8 cellular contexts compared by ENCODE assay signal in genomic region chr7:76303057-76303828, GRCh38. TPM values are rescaled to one million over a fixed set of nuclear protein-coding genes. Genes with fewer than 3 reads are reported as not detected.
A peak's percentile ranks its signal among the peaks of the same experiment; 100 is the strongest.
DNase-seq lines count a peak whose midpoint lies in the region; ATAC-seq and TF ChIP-seq lines count a peak whose summit lies in the region.

No MANE protein-coding gene starts in this region.

- ATAC-seq in CD8-positive, alpha-beta T cell, result peak; percentile 63
- ATAC-seq in GM21723 (IDR thresholded peaks at IDR 0.05; ENCODE audit: unreplicated experiment), result peak; percentile 43

- peak overlapping the region; percentile 90 for H3K4me3 Mint-ChIP-seq in CD8-positive, alpha-beta T cell

- H3K36me3 Mint-ChIP-seq in CD8-positive, alpha-beta T cell, result no peaks in the 10 kb centered on the region

- H3K9me3 ChIP-seq in CD8-positive, alpha-beta T cell (ENCODE audit: low read length), result no peaks in the 10 kb centered on the region

- H3K36me3 ChIP-seq in CD8-positive, alpha-beta T cell (ENCODE audit: insufficient read depth, low read length), result no peaks in the 10 kb centered on the region

- POLR2A ChIA-PET in CD8-positive, alpha-beta T cell (lab: Charles Lee), result interaction anchor here (1.1 to 1.5 kb wide), 3 partner anchors 11 to 55 kb away, joined by 3 to 5 read pairs (median 4); partner anchors contain the start of gene YWHAG

- DNase-seq in CD8-positive, alpha-beta T cell, result peak; percentile 44 to 82 (median 77)
- DNase-seq in NCI-H146 treated with DMSO at 0.1 percent for 48 hours (lab: John Stamatoyannopoulos, UW; ENCODE audit: unreplicated experiment), result peak; percentile 68
- peak; percentile 38 to 96 for DNase-seq in T47D (ENCODE audit: low read depth in 1 of 2, low spot score in 1 of 2)
- peak; percentile 90 for DNase-seq in iPS-NIHi11 (ENCODE audit: low spot score)
- no peak for DNase-seq in NAMALWA (ENCODE audit: low spot score)

- H3K27me3 ChIP-seq in CD8-positive, alpha-beta T cell (ENCODE audit: insufficient read depth, low read length), result no peaks in the 10 kb centered on the region

- CTCF ChIA-PET in CD8-positive, alpha-beta T cell (lab: Charles Lee), result interaction anchor here (3.7 to 8.7 kb wide), 2 partner anchors 10 kb away, joined by 29 to 56 read pairs; no protein-coding TSS in a partner anchor

- in situ Hi-C loops in T47D (cut with HindIII; ENCODE audit: low pct_unique_long_range_greater_than_20kb, low sequenced_read_pairs), result no loop called here

- H3K27ac ChIP-seq in CD8-positive, alpha-beta T cell (ENCODE audit: low read depth, low read length), result peak overlapping the region; percentile 37
- H3K27ac ChIP-seq in skin epidermis, result peak overlapping the region; percentile 79 to 99 (median 93)

- TF ChIP-seq CTCF in CD8-positive, alpha-beta T cell (IDR thresholded peaks at IDR 0.05), result no peak
- no peak for TF ChIP-seq CTCF in WI38 (IDR thresholded peaks at IDR 0.05; ENCODE audit: low read depth, low read length)

- H3K27me3 Mint-ChIP-seq in CD8-positive, alpha-beta T cell (ENCODE audit: low read depth), result no peaks in the 10 kb centered on the region

- intact Hi-C loops in CD8-positive, alpha-beta T cell (cut with DNase I, micrococcal nuclease), result loop anchor here in 1 of 2 experiments (1.0 kb wide), 1 partner anchor 15 kb away; no protein-coding TSS in a partner anchor

- peaks cover 11% of the 10 kb centered on the region for H3K4me1 ChIP-seq in CD8-positive, alpha-beta T cell (ENCODE audit: insufficient read depth, low read length)

- peak overlapping the region; percentile 67 for H3K27ac Mint-ChIP-seq in CD8-positive, alpha-beta T cell

- no peaks in the 10 kb centered on the region for H3K9me3 Mint-ChIP-seq in CD8-positive, alpha-beta T cell

- peak overlapping the region; percentile 92 for H3K4me3 ChIP-seq in CD8-positive, alpha-beta T cell (ENCODE audit: low read depth, low read length)
- H3K4me3 ChIP-seq in WI38 (ENCODE audit: low read depth, low read length) (peak overlapping the region; percentile 95), skin epidermis (peak overlapping the region; percentile 71 to 97 (median 83))

- H3K4me1 Mint-ChIP-seq in CD8-positive, alpha-beta T cell (ENCODE audit: low read depth), result peaks cover 19% of the 10 kb centered on the region

RNA-seq across cellular contexts. Expression of gene HSPB1, which starts 0.8 kb away (rescaled TPM):
- 10 to 100 TPM; 26.1 to 33.2 TPM for total RNA-seq in CD8-positive, alpha-beta T cell

RNA-seq across cellular contexts. Expression of gene YWHAG, which starts 55.5 kb away (rescaled TPM):
- 10 to 100 TPM; 17.7 to 19.3 TPM for total RNA-seq in CD8-positive, alpha-beta T cell
